Comparison of ENCODE assay signal across 1 cellular context in the genomic region with DNA sequence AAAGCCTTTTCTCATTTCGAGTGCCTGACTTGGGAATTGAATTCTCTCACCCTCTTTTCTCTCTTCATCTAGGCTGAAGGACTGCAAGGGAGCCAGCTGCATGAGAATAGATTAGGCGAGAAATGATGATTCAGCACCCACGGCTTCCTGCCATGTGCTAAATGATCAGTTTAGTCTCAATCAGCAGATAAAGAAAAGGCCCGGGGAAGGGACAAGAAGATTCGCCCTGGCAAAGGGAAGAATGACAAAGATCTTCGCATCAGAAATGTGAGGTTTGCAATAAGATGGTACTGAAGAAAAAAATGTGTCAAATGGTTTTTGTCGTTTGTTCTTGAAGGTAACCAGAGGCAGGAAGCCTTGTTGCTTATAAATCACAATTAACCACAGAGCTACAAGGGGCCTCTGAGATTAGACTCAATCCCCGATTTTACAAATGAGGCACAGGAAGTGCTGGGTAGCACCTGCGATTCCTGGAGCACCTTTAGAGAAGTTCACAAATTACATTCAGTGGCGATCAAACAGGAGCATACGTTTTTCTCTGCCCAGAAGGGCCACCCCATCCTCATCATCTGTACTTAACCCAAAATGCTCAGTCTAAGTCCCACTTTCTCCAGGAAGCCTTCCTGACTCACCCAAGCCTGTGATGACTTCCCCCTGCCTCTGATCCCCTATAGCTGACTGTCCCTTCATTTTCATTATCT.
TF ChIP-seq lines count a peak whose summit lies in the region.

No MANE protein-coding gene starts in this region.

TF ChIP-seq in K562, 482 proteins besides CTCF, POLR2A, EP300 and RAD21 (continued from another document and continues in another):
- TF ChIP-seq, protein P1, sequence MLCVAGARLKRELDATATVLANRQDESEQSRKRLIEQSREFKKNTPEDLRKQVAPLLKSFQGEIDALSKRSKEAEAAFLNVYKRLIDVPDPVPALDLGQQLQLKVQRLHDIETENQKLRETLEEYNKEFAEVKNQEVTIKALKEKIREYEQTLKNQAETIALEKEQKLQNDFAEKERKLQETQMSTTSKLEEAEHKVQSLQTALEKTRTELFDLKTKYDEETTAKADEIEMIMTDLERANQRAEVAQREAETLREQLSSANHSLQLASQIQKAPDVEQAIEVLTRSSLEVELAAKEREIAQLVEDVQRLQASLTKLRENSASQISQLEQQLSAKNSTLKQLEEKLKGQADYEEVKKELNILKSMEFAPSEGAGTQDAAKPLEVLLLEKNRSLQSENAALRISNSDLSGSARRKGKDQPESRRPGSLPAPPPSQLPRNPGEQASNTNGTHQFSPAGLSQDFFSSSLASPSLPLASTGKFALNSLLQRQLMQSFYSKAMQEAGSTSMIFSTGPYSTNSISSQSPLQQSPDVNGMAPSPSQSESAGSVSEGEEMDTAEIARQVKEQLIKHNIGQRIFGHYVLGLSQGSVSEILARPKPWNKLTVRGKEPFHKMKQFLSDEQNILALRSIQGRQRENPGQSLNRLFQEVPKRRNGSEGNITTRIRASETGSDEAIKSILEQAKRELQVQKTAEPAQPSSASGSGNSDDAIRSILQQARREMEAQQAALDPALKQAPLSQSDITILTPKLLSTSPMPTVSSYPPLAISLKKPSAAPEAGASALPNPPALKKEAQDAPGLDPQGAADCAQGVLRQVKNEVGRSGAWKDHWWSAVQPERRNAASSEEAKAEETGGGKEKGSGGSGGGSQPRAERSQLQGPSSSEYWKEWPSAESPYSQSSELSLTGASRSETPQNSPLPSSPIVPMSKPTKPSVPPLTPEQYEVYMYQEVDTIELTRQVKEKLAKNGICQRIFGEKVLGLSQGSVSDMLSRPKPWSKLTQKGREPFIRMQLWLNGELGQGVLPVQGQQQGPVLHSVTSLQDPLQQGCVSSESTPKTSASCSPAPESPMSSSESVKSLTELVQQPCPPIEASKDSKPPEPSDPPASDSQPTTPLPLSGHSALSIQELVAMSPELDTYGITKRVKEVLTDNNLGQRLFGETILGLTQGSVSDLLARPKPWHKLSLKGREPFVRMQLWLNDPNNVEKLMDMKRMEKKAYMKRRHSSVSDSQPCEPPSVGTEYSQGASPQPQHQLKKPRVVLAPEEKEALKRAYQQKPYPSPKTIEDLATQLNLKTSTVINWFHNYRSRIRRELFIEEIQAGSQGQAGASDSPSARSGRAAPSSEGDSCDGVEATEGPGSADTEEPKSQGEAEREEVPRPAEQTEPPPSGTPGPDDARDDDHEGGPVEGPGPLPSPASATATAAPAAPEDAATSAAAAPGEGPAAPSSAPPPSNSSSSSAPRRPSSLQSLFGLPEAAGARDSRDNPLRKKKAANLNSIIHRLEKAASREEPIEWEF (CRISPR knock-in tag; IDR thresholded peaks at IDR 0.05), result peak; percentile 86; the same call in 1 of the 2 replicates
- TF ChIP-seq DPF2 (IDR thresholded peaks at IDR 0.05), result peak; percentile 96
- peak; percentile 86 for TF ChIP-seq L3MBTL2 (IDR thresholded peaks at IDR 0.05)
- TF ChIP-seq LEF1 (IDR thresholded peaks at IDR 0.05), result peak; percentile 69; the same call in 1 of the 2 replicates
- peak; percentile 100 for TF ChIP-seq C11orf30 (IDR thresholded peaks at IDR 0.05; ENCODE audit: low read depth)
- TF ChIP-seq, protein P2, sequence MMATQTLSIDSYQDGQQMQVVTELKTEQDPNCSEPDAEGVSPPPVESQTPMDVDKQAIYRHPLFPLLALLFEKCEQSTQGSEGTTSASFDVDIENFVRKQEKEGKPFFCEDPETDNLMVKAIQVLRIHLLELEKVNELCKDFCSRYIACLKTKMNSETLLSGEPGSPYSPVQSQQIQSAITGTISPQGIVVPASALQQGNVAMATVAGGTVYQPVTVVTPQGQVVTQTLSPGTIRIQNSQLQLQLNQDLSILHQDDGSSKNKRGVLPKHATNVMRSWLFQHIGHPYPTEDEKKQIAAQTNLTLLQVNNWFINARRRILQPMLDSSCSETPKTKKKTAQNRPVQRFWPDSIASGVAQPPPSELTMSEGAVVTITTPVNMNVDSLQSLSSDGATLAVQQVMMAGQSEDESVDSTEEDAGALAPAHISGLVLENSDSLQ (IDR thresholded peaks at IDR 0.05), result 0 out of 2 replicates have a peak, but pooled peaks have one; percentile 14
- TF ChIP-seq, protein P3, sequence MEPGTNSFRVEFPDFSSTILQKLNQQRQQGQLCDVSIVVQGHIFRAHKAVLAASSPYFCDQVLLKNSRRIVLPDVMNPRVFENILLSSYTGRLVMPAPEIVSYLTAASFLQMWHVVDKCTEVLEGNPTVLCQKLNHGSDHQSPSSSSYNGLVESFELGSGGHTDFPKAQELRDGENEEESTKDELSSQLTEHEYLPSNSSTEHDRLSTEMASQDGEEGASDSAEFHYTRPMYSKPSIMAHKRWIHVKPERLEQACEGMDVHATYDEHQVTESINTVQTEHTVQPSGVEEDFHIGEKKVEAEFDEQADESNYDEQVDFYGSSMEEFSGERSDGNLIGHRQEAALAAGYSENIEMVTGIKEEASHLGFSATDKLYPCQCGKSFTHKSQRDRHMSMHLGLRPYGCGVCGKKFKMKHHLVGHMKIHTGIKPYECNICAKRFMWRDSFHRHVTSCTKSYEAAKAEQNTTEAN (CRISPR knock-in tag; IDR thresholded peaks at IDR 0.05), result no peak
- TF ChIP-seq STAT5A (IDR thresholded peaks at IDR 0.05; ENCODE audit: borderline replicate concordance, low read length), result peak; percentile 69
- no peak for TF ChIP-seq ATF7 (IDR thresholded peaks at IDR 0.05)
- TF ChIP-seq, protein P4, sequence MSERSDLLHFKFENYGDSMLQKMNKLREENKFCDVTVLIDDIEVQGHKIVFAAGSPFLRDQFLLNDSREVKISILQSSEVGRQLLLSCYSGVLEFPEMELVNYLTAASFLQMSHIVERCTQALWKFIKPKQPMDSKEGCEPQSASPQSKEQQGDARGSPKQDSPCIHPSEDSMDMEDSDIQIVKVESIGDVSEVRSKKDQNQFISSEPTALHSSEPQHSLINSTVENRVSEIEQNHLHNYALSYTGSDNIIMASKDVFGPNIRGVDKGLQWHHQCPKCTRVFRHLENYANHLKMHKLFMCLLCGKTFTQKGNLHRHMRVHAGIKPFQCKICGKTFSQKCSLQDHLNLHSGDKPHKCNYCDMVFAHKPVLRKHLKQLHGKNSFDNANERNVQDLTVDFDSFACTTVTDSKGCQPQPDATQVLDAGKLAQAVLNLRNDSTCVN (CRISPR knock-in tag; IDR thresholded peaks at IDR 0.05), result no peak
- peak; percentile 78 for TF ChIP-seq SMARCE1 (IDR thresholded peaks at IDR 0.05)
- peak in 1 of 2 experiments; percentile 75; a peak in 1 of 4 replicates for TF ChIP-seq RCOR1 (IDR thresholded peaks at IDR 0.05; ENCODE audit: borderline replicate concordance in 1 of 2, low read depth in 2 of 2, low read length in 2 of 2)
- TF ChIP-seq, protein P5, sequence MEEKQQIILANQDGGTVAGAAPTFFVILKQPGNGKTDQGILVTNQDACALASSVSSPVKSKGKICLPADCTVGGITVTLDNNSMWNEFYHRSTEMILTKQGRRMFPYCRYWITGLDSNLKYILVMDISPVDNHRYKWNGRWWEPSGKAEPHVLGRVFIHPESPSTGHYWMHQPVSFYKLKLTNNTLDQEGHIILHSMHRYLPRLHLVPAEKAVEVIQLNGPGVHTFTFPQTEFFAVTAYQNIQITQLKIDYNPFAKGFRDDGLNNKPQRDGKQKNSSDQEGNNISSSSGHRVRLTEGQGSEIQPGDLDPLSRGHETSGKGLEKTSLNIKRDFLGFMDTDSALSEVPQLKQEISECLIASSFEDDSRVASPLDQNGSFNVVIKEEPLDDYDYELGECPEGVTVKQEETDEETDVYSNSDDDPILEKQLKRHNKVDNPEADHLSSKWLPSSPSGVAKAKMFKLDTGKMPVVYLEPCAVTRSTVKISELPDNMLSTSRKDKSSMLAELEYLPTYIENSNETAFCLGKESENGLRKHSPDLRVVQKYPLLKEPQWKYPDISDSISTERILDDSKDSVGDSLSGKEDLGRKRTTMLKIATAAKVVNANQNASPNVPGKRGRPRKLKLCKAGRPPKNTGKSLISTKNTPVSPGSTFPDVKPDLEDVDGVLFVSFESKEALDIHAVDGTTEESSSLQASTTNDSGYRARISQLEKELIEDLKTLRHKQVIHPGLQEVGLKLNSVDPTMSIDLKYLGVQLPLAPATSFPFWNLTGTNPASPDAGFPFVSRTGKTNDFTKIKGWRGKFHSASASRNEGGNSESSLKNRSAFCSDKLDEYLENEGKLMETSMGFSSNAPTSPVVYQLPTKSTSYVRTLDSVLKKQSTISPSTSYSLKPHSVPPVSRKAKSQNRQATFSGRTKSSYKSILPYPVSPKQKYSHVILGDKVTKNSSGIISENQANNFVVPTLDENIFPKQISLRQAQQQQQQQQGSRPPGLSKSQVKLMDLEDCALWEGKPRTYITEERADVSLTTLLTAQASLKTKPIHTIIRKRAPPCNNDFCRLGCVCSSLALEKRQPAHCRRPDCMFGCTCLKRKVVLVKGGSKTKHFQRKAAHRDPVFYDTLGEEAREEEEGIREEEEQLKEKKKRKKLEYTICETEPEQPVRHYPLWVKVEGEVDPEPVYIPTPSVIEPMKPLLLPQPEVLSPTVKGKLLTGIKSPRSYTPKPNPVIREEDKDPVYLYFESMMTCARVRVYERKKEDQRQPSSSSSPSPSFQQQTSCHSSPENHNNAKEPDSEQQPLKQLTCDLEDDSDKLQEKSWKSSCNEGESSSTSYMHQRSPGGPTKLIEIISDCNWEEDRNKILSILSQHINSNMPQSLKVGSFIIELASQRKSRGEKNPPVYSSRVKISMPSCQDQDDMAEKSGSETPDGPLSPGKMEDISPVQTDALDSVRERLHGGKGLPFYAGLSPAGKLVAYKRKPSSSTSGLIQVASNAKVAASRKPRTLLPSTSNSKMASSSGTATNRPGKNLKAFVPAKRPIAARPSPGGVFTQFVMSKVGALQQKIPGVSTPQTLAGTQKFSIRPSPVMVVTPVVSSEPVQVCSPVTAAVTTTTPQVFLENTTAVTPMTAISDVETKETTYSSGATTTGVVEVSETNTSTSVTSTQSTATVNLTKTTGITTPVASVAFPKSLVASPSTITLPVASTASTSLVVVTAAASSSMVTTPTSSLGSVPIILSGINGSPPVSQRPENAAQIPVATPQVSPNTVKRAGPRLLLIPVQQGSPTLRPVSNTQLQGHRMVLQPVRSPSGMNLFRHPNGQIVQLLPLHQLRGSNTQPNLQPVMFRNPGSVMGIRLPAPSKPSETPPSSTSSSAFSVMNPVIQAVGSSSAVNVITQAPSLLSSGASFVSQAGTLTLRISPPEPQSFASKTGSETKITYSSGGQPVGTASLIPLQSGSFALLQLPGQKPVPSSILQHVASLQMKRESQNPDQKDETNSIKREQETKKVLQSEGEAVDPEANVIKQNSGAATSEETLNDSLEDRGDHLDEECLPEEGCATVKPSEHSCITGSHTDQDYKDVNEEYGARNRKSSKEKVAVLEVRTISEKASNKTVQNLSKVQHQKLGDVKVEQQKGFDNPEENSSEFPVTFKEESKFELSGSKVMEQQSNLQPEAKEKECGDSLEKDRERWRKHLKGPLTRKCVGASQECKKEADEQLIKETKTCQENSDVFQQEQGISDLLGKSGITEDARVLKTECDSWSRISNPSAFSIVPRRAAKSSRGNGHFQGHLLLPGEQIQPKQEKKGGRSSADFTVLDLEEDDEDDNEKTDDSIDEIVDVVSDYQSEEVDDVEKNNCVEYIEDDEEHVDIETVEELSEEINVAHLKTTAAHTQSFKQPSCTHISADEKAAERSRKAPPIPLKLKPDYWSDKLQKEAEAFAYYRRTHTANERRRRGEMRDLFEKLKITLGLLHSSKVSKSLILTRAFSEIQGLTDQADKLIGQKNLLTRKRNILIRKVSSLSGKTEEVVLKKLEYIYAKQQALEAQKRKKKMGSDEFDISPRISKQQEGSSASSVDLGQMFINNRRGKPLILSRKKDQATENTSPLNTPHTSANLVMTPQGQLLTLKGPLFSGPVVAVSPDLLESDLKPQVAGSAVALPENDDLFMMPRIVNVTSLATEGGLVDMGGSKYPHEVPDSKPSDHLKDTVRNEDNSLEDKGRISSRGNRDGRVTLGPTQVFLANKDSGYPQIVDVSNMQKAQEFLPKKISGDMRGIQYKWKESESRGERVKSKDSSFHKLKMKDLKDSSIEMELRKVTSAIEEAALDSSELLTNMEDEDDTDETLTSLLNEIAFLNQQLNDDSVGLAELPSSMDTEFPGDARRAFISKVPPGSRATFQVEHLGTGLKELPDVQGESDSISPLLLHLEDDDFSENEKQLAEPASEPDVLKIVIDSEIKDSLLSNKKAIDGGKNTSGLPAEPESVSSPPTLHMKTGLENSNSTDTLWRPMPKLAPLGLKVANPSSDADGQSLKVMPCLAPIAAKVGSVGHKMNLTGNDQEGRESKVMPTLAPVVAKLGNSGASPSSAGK (IDR thresholded peaks at IDR 0.05), result peak; percentile 81
- no peak for TF ChIP-seq DIDO1 (tag; IDR thresholded peaks at IDR 0.05; ENCODE audit: low read depth)
- no peak for TF ChIP-seq DDX20 (tag; IDR thresholded peaks at IDR 0.05; ENCODE audit: low read depth)
- no peak for TF ChIP-seq TCFL5 (CRISPR knock-in tag; conservative IDR thresholded peaks at IDR 0.05)
- 0 out of 2 replicates have a peak, but pooled peaks have one; percentile 5 for TF ChIP-seq ILF3 (IDR thresholded peaks at IDR 0.05; ENCODE audit: borderline replicate concordance)
- peak; percentile 71 for TF ChIP-seq RNF2 (IDR thresholded peaks at IDR 0.05)
- TF ChIP-seq BHLHE40 (IDR thresholded peaks at IDR 0.05; ENCODE audit: low read length), result peak; percentile 57
- TF ChIP-seq, protein P6, sequence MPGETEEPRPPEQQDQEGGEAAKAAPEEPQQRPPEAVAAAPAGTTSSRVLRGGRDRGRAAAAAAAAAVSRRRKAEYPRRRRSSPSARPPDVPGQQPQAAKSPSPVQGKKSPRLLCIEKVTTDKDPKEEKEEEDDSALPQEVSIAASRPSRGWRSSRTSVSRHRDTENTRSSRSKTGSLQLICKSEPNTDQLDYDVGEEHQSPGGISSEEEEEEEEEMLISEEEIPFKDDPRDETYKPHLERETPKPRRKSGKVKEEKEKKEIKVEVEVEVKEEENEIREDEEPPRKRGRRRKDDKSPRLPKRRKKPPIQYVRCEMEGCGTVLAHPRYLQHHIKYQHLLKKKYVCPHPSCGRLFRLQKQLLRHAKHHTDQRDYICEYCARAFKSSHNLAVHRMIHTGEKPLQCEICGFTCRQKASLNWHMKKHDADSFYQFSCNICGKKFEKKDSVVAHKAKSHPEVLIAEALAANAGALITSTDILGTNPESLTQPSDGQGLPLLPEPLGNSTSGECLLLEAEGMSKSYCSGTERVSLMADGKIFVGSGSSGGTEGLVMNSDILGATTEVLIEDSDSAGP (CRISPR knock-in tag; IDR thresholded peaks at IDR 0.05), result no peak
- no peak for TF ChIP-seq SMAD2 (IDR thresholded peaks at IDR 0.05; ENCODE audit: low read depth, low read length)
- TF ChIP-seq, protein P7, sequence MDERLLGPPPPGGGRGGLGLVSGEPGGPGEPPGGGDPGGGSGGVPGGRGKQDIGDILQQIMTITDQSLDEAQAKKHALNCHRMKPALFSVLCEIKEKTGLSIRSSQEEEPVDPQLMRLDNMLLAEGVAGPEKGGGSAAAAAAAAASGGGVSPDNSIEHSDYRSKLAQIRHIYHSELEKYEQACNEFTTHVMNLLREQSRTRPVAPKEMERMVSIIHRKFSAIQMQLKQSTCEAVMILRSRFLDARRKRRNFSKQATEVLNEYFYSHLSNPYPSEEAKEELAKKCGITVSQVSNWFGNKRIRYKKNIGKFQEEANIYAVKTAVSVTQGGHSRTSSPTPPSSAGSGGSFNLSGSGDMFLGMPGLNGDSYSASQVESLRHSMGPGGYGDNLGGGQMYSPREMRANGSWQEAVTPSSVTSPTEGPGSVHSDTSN (CRISPR knock-in tag; IDR thresholded peaks at IDR 0.05; ENCODE audit: low read depth), result no peak
- TF ChIP-seq, protein P7 (tag; conservative IDR thresholded peaks at IDR 0.05; ENCODE audit: low read depth), result peak; percentile 53; the same call in 1 of the 2 replicates
- TF ChIP-seq GATAD2B (IDR thresholded peaks at IDR 0.05; ENCODE audit: borderline replicate concordance), result peak; percentile 58; the same call in 1 of the 2 replicates
- TF ChIP-seq TAL1 (IDR thresholded peaks at IDR 0.05), result peak; percentile 84
